22 cellular contexts compared by ENCODE assay signal in genomic region chr1:17742590-17742989, GRCh38. TPM values are rescaled to one million over a fixed set of nuclear protein-coding genes. Genes with fewer than 3 reads are reported as not detected.
A peak's percentile ranks its signal among the peaks of the same experiment; 100 is the strongest.
DNase-seq lines count a peak whose midpoint lies in the region; ATAC-seq and TF ChIP-seq lines count a peak whose summit lies in the region.
"Had no signal": no experiment of that assay in that cellular context is flagged by ENCODE, and none has a peak within 500 bp of the region (broad histone marks: within the 10 kb centered on the region; RNA-seq: fewer than 3 reads in every experiment).

No MANE protein-coding gene starts in this region.

- TF ChIP-seq CTCF in lower lobe of right lung (IDR thresholded peaks at IDR 0.05): no peak

- H3K4me3 ChIP-seq in adipocyte (ENCODE audit: low read length): no peak overlapping the region
- H3K4me3 ChIP-seq in right cardiac atrium (ENCODE audit: low read length): no peak overlapping the region
- no peak overlapping the region for H3K4me3 ChIP-seq in lower lobe of right lung
- H3K4me3 ChIP-seq: cardiac muscle cell, spleen had no signal

- H3K27ac ChIP-seq in right cardiac atrium (ENCODE audit: low read length): no peak overlapping the region
- H3K27ac ChIP-seq in lower lobe of right lung: no peak overlapping the region
- H3K27ac ChIP-seq: cardiac muscle cell, spleen had no signal

- WGBS in right cardiac atrium: 15% methylated on average over 5 of the region's 5 CpGs

- peak; percentile 72 for ATAC-seq in Right ventricle myocardium inferior
- peak; percentile 65 to 71 for ATAC-seq in right cardiac atrium
- no peak for ATAC-seq in GM18505 (IDR thresholded peaks at IDR 0.05; ENCODE audit: unreplicated experiment)
- ATAC-seq in HG03342 (IDR thresholded peaks at IDR 0.05; ENCODE audit: unreplicated experiment): no peak
- no peak for ATAC-seq in lower lobe of right lung
- ATAC-seq: activated naive CD4-positive, alpha-beta T cell treated with anti-CD3 and anti-CD28 coated beads, Interleukin-2, amount 50 U/mL, for 72 hours; stimulated activated effector memory CD8-positive, alpha-beta T cell treated with anti-CD3 and anti-CD28 coated beads, Interleukin-12 subunit alpha, Interleukin-12 subunit beta, amount 100 ng/mL, for 72 hours had no signal

- H3K36me3 ChIP-seq in adipocyte (ENCODE audit: control insufficient read depth, insufficient read depth, low read length, severe bottlenecking): no peaks in the 10 kb centered on the region
- H3K36me3 ChIP-seq in lower lobe of right lung: no peaks in the 10 kb centered on the region
- H3K36me3 ChIP-seq: cardiac muscle cell, spleen had no signal

- no peaks in the 10 kb centered on the region for H3K9me3 ChIP-seq in adipocyte (ENCODE audit: control insufficient read depth, low read length)
- no peaks in the 10 kb centered on the region for H3K9me3 ChIP-seq in right cardiac atrium (ENCODE audit: control insufficient read depth, low read length)
- no peaks in the 10 kb centered on the region for H3K9me3 ChIP-seq in lower lobe of right lung

- no peak for TF ChIP-seq POLR2A in GM18505 (IDR thresholded peaks at IDR 0.05; ENCODE audit: borderline replicate concordance, extremely low read depth, insufficient read depth, insufficient read length)

- DNase-seq in Right ventricle myocardium inferior (ENCODE audit: missing footprints) (no peak), cardiac septum (ENCODE audit: low spot score) (no peak), adipocyte (ENCODE audit: low read depth) (peak; percentile 33), right cardiac atrium (peak in 1 of 3 donors; percentile 59), lower lobe of right lung (no peak)
- DNase-seq in activated T-cell treated with anti-CD3 and anti-CD28 coated beads, Interleukin-2, amount 50 U/mL, for 1 hour: no peak
- DNase-seq: activated CD8-positive, alpha-beta memory T cell treated with anti-CD3 and anti-CD28 coated beads, Interleukin-2, amount 50 U/mL, for 48 hours; CD4-positive, alpha-beta T cell; DND-41; effector CD8-positive, alpha-beta T cell; naive B cell; spleen had no signal

- H3K27me3 ChIP-seq in adipocyte (replicated peaks; ENCODE audit: control insufficient read depth, insufficient read depth, low read length) (no peaks in the 10 kb centered on the region), right cardiac atrium (ENCODE audit: control insufficient read depth, insufficient read depth) (peaks cover 3% of the 10 kb centered on the region), lower lobe of right lung (ENCODE audit: low read depth) (peaks cover 4% of the 10 kb centered on the region)
- H3K27me3 ChIP-seq: cardiac muscle cell had no signal

- peaks cover 9% of the 10 kb centered on the region for H3K4me1 ChIP-seq in adipocyte (ENCODE audit: control insufficient read depth, insufficient read depth, low read length)
- H3K4me1 ChIP-seq in right cardiac atrium (ENCODE audit: control insufficient read depth, insufficient read depth, low read length): no peaks in the 10 kb centered on the region
- no peaks in the 10 kb centered on the region for H3K4me1 ChIP-seq in lower lobe of right lung
- H3K4me1 ChIP-seq: spleen had no signal

- intact Hi-C loops in Right ventricle myocardium inferior (cut with DNase I) (no loop called here), cardiac septum (cut with DNase I) (no loop called here), right cardiac atrium (cut with DNase I) (no loop called here), lower lobe of right lung (cut with DNase I) (no loop called here)

- no peak overlapping the region for H3K9ac ChIP-seq in adipocyte (ENCODE audit: low read length)

RNA-seq across cellular contexts. Expression of gene ACTL8, which starts 12.5 kb away (rescaled TPM):
- total RNA-seq in Right ventricle myocardium inferior: not detected
- total RNA-seq in cardiac septum: not detected
- total RNA-seq in right cardiac atrium: not detected
- polyA plus RNA-seq in right cardiac atrium: not detected
- total RNA-seq in lower lobe of right lung: not detected
- total RNA-seq: cardiac muscle cell; CD4-positive, alpha-beta T cell; lower leg skin; NCI-H460; OCI-LY7; progenitor cell of endocrine pancreas; spleen had no signal
- polyA plus RNA-seq: cardiac muscle cell, IgD-negative memory B cell, spleen had no signal

Comparison
In these comparisons a context has a peak if more than half of its experiments do, and no peak if none do; other contexts are left out.
1. ATAC-seq: peak in Right ventricle myocardium inferior (single experiment) and right cardiac atrium (2 of 2); none in GM18505 (single experiment), HG03342 (single experiment) and lower lobe of right lung (0 of 2).